In the genomic region with DNA sequence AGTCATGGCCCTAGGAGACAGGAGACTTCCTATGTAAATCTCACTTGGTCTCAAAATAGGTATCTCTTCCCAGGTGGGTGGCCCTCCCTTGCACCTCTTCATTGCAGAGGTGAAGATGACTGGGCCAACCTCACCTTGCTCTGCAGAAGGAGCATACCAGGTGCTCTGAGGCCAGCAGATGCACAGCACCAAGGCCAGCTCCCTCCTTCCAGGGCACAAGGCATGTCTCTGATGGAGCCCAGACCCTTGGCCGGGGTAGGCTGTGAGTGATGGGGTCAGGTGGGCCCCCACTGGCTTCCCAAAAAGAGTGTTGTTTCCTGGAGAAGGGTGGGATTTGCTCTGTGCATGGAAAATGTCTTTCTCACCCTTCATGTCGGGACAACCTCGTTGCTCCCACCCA, we compare ENCODE assay signal across 4 cellular contexts.
TF ChIP-seq lines count a peak whose summit lies in the region.

No MANE protein-coding gene starts in this region.

TF ChIP-seq in SK-N-SH, 30 proteins besides CTCF, POLR2A, EP300 and RAD21:
- TF ChIP-seq RCOR1 (IDR thresholded peaks at IDR 0.05; ENCODE audit: low read length): no peak
- TF ChIP-seq, protein P1, sequence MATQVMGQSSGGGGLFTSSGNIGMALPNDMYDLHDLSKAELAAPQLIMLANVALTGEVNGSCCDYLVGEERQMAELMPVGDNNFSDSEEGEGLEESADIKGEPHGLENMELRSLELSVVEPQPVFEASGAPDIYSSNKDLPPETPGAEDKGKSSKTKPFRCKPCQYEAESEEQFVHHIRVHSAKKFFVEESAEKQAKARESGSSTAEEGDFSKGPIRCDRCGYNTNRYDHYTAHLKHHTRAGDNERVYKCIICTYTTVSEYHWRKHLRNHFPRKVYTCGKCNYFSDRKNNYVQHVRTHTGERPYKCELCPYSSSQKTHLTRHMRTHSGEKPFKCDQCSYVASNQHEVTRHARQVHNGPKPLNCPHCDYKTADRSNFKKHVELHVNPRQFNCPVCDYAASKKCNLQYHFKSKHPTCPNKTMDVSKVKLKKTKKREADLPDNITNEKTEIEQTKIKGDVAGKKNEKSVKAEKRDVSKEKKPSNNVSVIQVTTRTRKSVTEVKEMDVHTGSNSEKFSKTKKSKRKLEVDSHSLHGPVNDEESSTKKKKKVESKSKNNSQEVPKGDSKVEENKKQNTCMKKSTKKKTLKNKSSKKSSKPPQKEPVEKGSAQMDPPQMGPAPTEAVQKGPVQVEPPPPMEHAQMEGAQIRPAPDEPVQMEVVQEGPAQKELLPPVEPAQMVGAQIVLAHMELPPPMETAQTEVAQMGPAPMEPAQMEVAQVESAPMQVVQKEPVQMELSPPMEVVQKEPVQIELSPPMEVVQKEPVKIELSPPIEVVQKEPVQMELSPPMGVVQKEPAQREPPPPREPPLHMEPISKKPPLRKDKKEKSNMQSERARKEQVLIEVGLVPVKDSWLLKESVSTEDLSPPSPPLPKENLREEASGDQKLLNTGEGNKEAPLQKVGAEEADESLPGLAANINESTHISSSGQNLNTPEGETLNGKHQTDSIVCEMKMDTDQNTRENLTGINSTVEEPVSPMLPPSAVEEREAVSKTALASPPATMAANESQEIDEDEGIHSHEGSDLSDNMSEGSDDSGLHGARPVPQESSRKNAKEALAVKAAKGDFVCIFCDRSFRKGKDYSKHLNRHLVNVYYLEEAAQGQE (IDR thresholded peaks at IDR 0.05; ENCODE audit: low read depth, low read length): peak; percentile 85

TF ChIP-seq in SK-N-SH treated with all-trans-retinoic acid at 6 μM for 48 hours, 23 proteins besides CTCF, POLR2A, EP300 and RAD21:
- TF ChIP-seq, protein P2, sequence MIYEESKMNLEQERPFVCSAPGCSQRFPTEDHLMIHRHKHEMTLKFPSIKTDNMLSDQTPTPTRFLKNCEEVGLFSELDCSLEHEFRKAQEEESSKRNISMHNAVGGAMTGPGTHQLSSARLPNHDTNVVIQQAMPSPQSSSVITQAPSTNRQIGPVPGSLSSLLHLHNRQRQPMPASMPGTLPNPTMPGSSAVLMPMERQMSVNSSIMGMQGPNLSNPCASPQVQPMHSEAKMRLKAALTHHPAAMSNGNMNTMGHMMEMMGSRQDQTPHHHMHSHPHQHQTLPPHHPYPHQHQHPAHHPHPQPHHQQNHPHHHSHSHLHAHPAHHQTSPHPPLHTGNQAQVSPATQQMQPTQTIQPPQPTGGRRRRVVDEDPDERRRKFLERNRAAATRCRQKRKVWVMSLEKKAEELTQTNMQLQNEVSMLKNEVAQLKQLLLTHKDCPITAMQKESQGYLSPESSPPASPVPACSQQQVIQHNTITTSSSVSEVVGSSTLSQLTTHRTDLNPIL (CRISPR knock-in tag; IDR thresholded peaks at IDR 0.05; ENCODE audit: low read depth): no peak
- TF ChIP-seq ZC3H10 (CRISPR knock-in tag; IDR thresholded peaks at IDR 0.05): no peak
- no peak for TF ChIP-seq PPARA (CRISPR knock-in tag; IDR thresholded peaks at IDR 0.05; ENCODE audit: borderline replicate concordance)
- no peak for TF ChIP-seq ISL1 (CRISPR knock-in tag; IDR thresholded peaks at IDR 0.05)
- no peak for TF ChIP-seq RARB (CRISPR knock-in tag; IDR thresholded peaks at IDR 0.05)
- TF ChIP-seq, protein P3, sequence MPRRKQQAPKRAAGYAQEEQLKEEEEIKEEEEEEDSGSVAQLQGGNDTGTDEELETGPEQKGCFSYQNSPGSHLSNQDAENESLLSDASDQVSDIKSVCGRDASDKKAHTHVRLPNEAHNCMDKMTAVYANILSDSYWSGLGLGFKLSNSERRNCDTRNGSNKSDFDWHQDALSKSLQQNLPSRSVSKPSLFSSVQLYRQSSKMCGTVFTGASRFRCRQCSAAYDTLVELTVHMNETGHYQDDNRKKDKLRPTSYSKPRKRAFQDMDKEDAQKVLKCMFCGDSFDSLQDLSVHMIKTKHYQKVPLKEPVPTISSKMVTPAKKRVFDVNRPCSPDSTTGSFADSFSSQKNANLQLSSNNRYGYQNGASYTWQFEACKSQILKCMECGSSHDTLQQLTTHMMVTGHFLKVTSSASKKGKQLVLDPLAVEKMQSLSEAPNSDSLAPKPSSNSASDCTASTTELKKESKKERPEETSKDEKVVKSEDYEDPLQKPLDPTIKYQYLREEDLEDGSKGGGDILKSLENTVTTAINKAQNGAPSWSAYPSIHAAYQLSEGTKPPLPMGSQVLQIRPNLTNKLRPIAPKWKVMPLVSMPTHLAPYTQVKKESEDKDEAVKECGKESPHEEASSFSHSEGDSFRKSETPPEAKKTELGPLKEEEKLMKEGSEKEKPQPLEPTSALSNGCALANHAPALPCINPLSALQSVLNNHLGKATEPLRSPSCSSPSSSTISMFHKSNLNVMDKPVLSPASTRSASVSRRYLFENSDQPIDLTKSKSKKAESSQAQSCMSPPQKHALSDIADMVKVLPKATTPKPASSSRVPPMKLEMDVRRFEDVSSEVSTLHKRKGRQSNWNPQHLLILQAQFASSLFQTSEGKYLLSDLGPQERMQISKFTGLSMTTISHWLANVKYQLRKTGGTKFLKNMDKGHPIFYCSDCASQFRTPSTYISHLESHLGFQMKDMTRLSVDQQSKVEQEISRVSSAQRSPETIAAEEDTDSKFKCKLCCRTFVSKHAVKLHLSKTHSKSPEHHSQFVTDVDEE (CRISPR knock-in tag; IDR thresholded peaks at IDR 0.05): no peak
- no peak for TF ChIP-seq ZFP30 (CRISPR knock-in tag; IDR thresholded peaks at IDR 0.05)

TF ChIP-seq in GM23338, 12 proteins besides CTCF, POLR2A, EP300 and RAD21:
- TF ChIP-seq, protein P1 (IDR thresholded peaks at IDR 0.05; ENCODE audit: unreplicated experiment): peak; percentile 35
- no peak for TF ChIP-seq ZNF114 (CRISPR knock-in tag; IDR thresholded peaks at IDR 0.05)
TF ChIP-seq in GM23338: peak in this region for 1.

TF ChIP-seq in GM12878, 131 proteins besides CTCF, POLR2A, EP300 and RAD21:
- TF ChIP-seq RBBP5 (conservative IDR thresholded peaks at IDR 0.05) (no peak), TCF3 (IDR thresholded peaks at IDR 0.05; ENCODE audit: borderline replicate concordance, insufficient read depth, low read depth, low read length) (no peak)
- TF ChIP-seq, protein P1 (IDR thresholded peaks at IDR 0.05; ENCODE audit: low read depth, low read length): peak; percentile 60; the same call in 1 of the 2 replicates
TF ChIP-seq in GM12878: peak in this region for 1.
